8 cellular contexts compared by ENCODE assay signal in the genomic region with DNA sequence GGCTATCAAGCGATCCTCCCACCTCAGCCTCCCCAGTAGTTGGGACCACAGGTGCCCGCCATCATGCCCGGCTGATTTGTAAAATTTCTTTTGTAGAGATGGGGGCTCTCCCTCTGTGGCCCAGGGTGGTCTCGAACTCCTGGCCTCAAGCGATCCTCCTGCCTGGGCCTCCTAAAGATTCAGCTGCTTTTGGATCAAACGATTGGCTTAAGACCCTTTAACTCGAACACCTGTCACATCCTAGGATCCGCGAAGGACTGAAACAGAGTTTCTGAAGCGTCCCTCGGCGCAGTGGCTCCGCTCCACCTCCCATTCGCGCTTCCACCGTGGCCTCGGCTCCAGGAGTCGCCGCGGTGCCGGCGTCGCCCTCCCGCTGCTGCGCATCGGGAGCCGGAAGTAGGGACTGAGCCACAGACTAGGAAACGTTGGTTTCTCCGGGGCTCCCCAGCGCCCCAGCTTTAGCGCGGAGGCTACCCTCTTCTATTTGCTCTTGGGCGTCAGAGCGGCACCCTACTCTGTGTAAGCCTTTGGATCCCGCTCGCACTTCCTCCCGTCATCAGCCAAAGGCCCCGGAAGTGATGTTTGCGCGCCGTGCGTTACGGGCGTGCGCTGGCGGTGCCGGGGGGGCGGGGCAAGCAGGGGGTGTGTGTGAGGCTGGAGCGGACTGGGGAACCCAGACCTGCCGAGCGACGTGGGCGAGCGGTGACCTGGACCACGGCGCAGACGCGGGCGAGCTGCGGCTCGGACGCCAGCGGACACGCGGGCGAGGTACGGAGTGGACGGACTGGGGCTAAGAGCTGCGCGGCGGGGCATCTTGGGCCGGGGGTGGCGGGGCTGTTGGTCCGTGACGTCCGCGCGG. TPM values are rescaled to one million over a fixed set of nuclear protein-coding genes. Genes with fewer than 3 reads are reported as not detected.
DNase-seq lines count a peak whose midpoint lies in the region; ATAC-seq and TF ChIP-seq lines count a peak whose summit lies in the region.

No MANE protein-coding gene starts in this region.

- DNase-seq in CD14-positive monocyte (ENCODE audit: low spot score) (peak; percentile 98), NCI-H748 treated with DMSO at 0.1 percent for 48 hours (lab: John Stamatoyannopoulos, UW) (peak; percentile 80), dorsolateral prefrontal cortex (peak; percentile 92 to 98 (median 96)), lower leg skin (ENCODE audit: low spot score in 2 of 2) (peak; percentile 95 to 100)
- DNase-seq in activated CD4-positive, alpha-beta T cell treated with anti-CD3 and anti-CD28 coated beads, Interleukin-2, amount 50 U/mL, for 48 hours: peak; percentile 95 to 96
- DNase-seq in stimulated activated CD4-positive, alpha-beta T cell treated with anti-CD3 and anti-CD28 coated beads, Interleukin-4, amount 100 ng/mL, for 4 hours: peak; percentile 94 to 97

- TF ChIP-seq CTCF in CD14-positive monocyte (IDR thresholded peaks at IDR 0.05): no peak
- peak in 10 of 56 donors; percentile 9 to 30 (median 14) for TF ChIP-seq CTCF in dorsolateral prefrontal cortex (IDR thresholded peaks at IDR 0.05 in 54 of 56, conservative IDR thresholded peaks at IDR 0.05 in 2 of 56; ENCODE audit: low read depth in 1 of 56, partially characterized antibody in 56 of 56)
- no peak for TF ChIP-seq CTCF in lower leg skin (IDR thresholded peaks at IDR 0.05)

- peaks cover 24% of the 10 kb centered on the region for H3K4me1 Mint-ChIP-seq in CD14-positive monocyte

- intact Hi-C loops in CD14-positive monocyte (cut with micrococcal nuclease) (loop anchor here (5.0 to 10.0 kb wide), 3 partner anchors 53 to 313 kb away; a partner anchor contains a TSS), dorsolateral prefrontal cortex (cut with DNase I) (loop anchor here (1.0 to 10.0 kb wide), 6 partner anchors 27 to 166 kb away; a partner anchor contains a TSS), lower leg skin (cut with DNase I; ENCODE audit: low total_unique reads) (no loop called here)

- H3K9me3 Mint-ChIP-seq in CD14-positive monocyte: no peaks in the 10 kb centered on the region

- peak in 1 of 2 donors; percentile 94 for TF ChIP-seq POLR2A in lower leg skin (IDR thresholded peaks at IDR 0.05)

- ATAC-seq in GM19397 (IDR thresholded peaks at IDR 0.05; ENCODE audit: unreplicated experiment) (peak; percentile 95), HG03565 (IDR thresholded peaks at IDR 0.05; ENCODE audit: unreplicated experiment) (peak; percentile 87)

- peak overlapping the region; percentile 96 to 99 (median 98) for H3K27ac Mint-ChIP-seq in CD14-positive monocyte

- H3K27ac ChIP-seq in dorsolateral prefrontal cortex: peak overlapping the region; percentile 43 to 99 (median 96)

- no peaks in the 10 kb centered on the region for H3K27me3 ChIP-seq in dorsolateral prefrontal cortex

- H3K27me3 Mint-ChIP-seq in CD14-positive monocyte (ENCODE audit: low read depth in 3 of 3): no peaks in the 10 kb centered on the region

- H3K36me3 Mint-ChIP-seq in CD14-positive monocyte: peaks cover 4 to 17% of the 10 kb centered on the region in 2 donors

- H3K4me3 ChIP-seq in dorsolateral prefrontal cortex (peak overlapping the region; percentile 71 to 99 (median 94)), lower leg skin (ENCODE audit: low read depth, poor library complexity, severe bottlenecking) (peak overlapping the region; percentile 77)

- 4% methylated on average over 71 to 72 of the region's 78 CpGs for WGBS in lower leg skin, 2 donors

- H3K4me3 Mint-ChIP-seq in CD14-positive monocyte: peak overlapping the region; percentile 91 to 93

RNA-seq across cellular contexts. Expression of a gene that starts 53.0 kb away (rescaled TPM):
- polyA plus RNA-seq in CD14-positive monocyte: 1 to 10 TPM; 1.8 to 2.7 TPM
- total RNA-seq in dorsolateral prefrontal cortex: 10 to 100 TPM; 24.3 to 52.8 (median 34.0) TPM
- total RNA-seq in lower leg skin: 1 to 10 TPM; 5.1 to 8.2 (median 6.1) TPM

RNA-seq across cellular contexts. Expression of a gene that starts 58.8 kb away (rescaled TPM):
- polyA plus RNA-seq in CD14-positive monocyte: 10 to 100 TPM; 13.6 to 17.3 TPM
- 10 to 100 TPM; 30.2 to 59.5 (median 45.8) TPM for total RNA-seq in dorsolateral prefrontal cortex
- total RNA-seq in lower leg skin: 10 to 100 TPM; 44.6 to 53.2 (median 48.1) TPM

Comparison
In these comparisons a context has a peak if more than half of its experiments do, and no peak if none do; other contexts are left out.
1. Peak in every context shown above with its lines: DNase-seq, ATAC-seq, H3K4me3 ChIP-seq and H3K27ac ChIP-seq.